Comparison of ENCODE assay signal across 9 cellular contexts in the genomic region with DNA sequence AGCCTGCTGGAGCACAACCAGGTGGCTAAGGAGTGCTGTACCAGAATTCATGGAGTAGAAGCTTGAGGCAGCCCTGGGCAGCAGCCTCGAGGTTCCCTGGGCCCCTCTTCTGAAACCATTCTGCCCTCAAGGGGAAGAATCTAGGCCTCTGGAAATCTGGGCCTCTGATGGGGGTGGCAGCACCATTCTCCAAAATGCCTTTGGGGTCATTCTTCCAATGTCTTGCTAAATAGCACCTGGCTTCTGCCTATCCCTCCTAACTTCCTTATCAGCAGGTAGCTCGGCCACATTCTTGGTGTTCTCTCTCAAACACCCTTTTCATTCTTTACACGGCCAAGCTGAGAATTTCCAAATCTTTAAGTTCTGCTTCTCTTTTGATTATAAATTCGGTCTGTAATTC.
"Had no signal": no experiment of that assay in that cellular context is flagged by ENCODE, and none has a peak within 500 bp of the region (broad histone marks: within the 10 kb centered on the region; RNA-seq: fewer than 3 reads in every experiment).

No MANE protein-coding gene starts in this region.

- H3K27ac ChIP-seq: GM23248 had no signal

- H2AFZ ChIP-seq: GM23248, GM23338 had no signal

- H3K4me1 Mint-ChIP-seq: GM23338 had no signal

- H3K4me3 ChIP-seq: GM23248, GM23338, HAP-1 had no signal

- DNase-seq: GM23248, GOT3, H7, H9, HCEC 1CT, HFFc6 had no signal

- ATAC-seq: GM23338, HCT116 had no signal

- H3K9me3 ChIP-seq: HAP-1 had no signal

- H3K9ac ChIP-seq: GM23248 had no signal

- H3K4me3 Mint-ChIP-seq: GM23338, H9, HFFc6 had no signal

- H3K36me3 ChIP-seq: HAP-1 had no signal

- H3K4me2 ChIP-seq: GM23338 had no signal

- H3K27ac Mint-ChIP-seq: GM23338, H9, HFFc6 had no signal

- H3K4me1 ChIP-seq: HAP-1 had no signal
